Comparison of ENCODE assay signal across 23 cellular contexts in the genomic region with DNA sequence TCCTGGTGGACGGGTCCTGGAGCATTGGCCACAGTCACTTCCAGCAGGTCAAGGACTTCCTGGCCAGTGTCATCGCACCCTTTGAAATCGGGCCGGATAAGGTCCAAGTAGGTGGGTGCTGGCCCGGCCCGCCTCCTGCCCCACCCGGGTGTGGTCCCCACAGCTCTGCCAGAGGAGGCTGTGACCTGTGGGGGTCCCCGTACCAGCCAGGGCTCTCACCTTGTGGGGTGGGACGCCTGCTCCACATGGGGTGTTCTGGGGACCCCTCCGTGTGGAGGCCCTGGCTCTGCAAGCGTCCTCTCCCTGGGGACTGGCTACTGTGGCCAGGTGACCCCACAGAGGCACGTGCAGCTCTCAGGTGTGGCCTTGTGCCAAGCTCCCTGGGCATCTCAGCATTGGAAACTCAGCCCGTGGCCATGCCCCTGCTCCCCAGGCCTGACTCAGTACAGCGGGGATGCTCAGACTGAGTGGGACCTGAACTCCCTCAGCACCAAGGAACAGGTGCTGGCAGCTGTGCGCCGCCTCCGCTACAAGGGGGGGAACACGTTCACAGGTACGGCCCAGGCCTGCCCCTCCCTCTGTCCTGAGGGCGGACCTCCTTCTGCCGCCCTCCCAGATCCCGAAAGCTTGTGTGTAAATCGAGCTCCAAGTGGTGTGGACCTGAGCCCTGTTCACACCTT. TPM values are rescaled to one million over a fixed set of nuclear protein-coding genes. Genes with fewer than 3 reads are reported as not detected.
DNase-seq lines count a peak whose midpoint lies in the region; ATAC-seq, FAIRE-seq and TF ChIP-seq lines count a peak whose summit lies in the region.
"Had no signal": no experiment of that assay in that cellular context is flagged by ENCODE, and none has a peak within 500 bp of the region (broad histone marks: within the 10 kb centered on the region; RNA-seq: fewer than 3 reads in every experiment).

No MANE protein-coding gene starts in this region.

- TF ChIP-seq EP300 in H1 (IDR thresholded peaks at IDR 0.05; ENCODE audit: borderline replicate concordance in 1 of 2, low read depth in 2 of 2, low read length in 2 of 2): no peak

- H3K36me3 Mint-ChIP-seq in Calu3 (ENCODE audit: insufficient read depth, unreplicated experiment): no peaks in the 10 kb centered on the region
- H3K36me3 Mint-ChIP-seq: CD4-positive, CD25-positive, alpha-beta regulatory T cell; CD8-positive, alpha-beta memory T cell had no signal

- H3K9me3 Mint-ChIP-seq in Calu3 (ENCODE audit: low read depth, unreplicated experiment): no peaks in the 10 kb centered on the region
- H3K9me3 Mint-ChIP-seq: HFFc6 had no signal

- peak overlapping the region; percentile 5; the same call in 1 of the 2 replicates for H2BK15ac ChIP-seq in H1 (ENCODE audit: low read length)

- no peak for ATAC-seq in heart left ventricle
- ATAC-seq: K562 had no signal

- H2BK20ac ChIP-seq in H1 (ENCODE audit: low read length): no peak overlapping the region

- 72 to 80% (median 75%) methylated on average over 7 to 23 of the region's 23 CpGs for WGBS in heart left ventricle, 4 donors
- WGBS in H1 (ENCODE audit: extremely low coverage in 1 of 2, insufficient coverage in 1 of 2, insufficient read length in 1 of 2, insufficient replicate concordance in 2 of 2, low coverage in 1 of 2, low lambda C conversion rate in 2 of 2, missing lambda C conversion rate in 1 of 2), 2 experiments: 92% methylated on average over 17 of the region's 23 CpGs; no CpG with 5 or more reads in 1 of the 2 experiments

- TF ChIP-seq CTCF in heart left ventricle (IDR thresholded peaks at IDR 0.05) (no peak), right atrium auricular region (IDR thresholded peaks at IDR 0.05) (no peak), Calu3 (IDR thresholded peaks at IDR 0.05; ENCODE audit: unreplicated experiment) (peak; percentile 14), HEK293 (tag by site-specific recombination; IDR thresholded peaks at IDR 0.05) (no peak), H1 (IDR thresholded peaks at IDR 0.05; ENCODE audit: control extremely low read depth in 1 of 3, insufficient read depth in 1 of 3, low read depth in 1 of 3, low read length in 3 of 3) (no peak)

- no peaks in the 10 kb centered on the region for H3K4me1 Mint-ChIP-seq in Calu3 (ENCODE audit: low read depth, unreplicated experiment)
- H3K4me1 Mint-ChIP-seq: CD4-positive, CD25-positive, alpha-beta regulatory T cell; CD8-positive, alpha-beta memory T cell had no signal

- TF ChIP-seq POLR2A in heart left ventricle (IDR thresholded peaks at IDR 0.05) (no peak), H1 (IDR thresholded peaks at IDR 0.05; ENCODE audit: control extremely low read depth in 1 of 2, low read depth in 2 of 2, low read length in 2 of 2) (no peak)

- H3K79me2 ChIP-seq in H1 (ENCODE audit: control insufficient read depth in 1 of 2, insufficient read depth in 2 of 2, low read length in 2 of 2): no peaks in the 10 kb centered on the region

- H3K27ac Mint-ChIP-seq in Calu3 (ENCODE audit: unreplicated experiment): no peak overlapping the region
- H3K27ac Mint-ChIP-seq: CD4-positive, CD25-positive, alpha-beta regulatory T cell; CD8-positive, alpha-beta memory T cell; HFFc6 had no signal

- H2BK120ac ChIP-seq in H1 (replicated peaks; ENCODE audit: low read depth, low read length): no peak overlapping the region

- no peaks in the 10 kb centered on the region for H3K23me2 ChIP-seq in H1 (ENCODE audit: low read depth, low read length)

- H3K4me2 ChIP-seq in H1 (ENCODE audit: insufficient read depth in 1 of 2, low read depth in 2 of 2, low read length in 2 of 2): no peak overlapping the region

- DNase-seq in heart left ventricle: peak in 3 of 5 donors; percentile 11 to 55 (median 25)
- no peak for DNase-seq in right atrium auricular region (ENCODE audit: low spot score)
- no peak for DNase-seq in Calu3
- no peak for DNase-seq in H1 (ENCODE audit: low read depth in 1 of 2, low spot score in 2 of 2)
- DNase-seq in effector memory CD4-positive, alpha-beta T cell: no peak
- no peak for DNase-seq in epidermal melanocyte (ENCODE audit: insufficient read length, low spot score)
- DNase-seq: ACHN; BE2C; C1 segment of cervical spinal cord; CD4-positive, CD25-positive, alpha-beta regulatory T cell; CD8-positive, alpha-beta memory T cell; COR-L47; GM23248; HCEC 1CT; HFFc6 had no signal

- H2BK5ac ChIP-seq in H1 (ENCODE audit: low read depth, low read length): no peak overlapping the region

- H3K18ac ChIP-seq in H1 (ENCODE audit: extremely low read depth, low read length): no peak overlapping the region

- no peak overlapping the region for H2AFZ ChIP-seq in H1 (ENCODE audit: low read length)
- H2AFZ ChIP-seq: GM23248 had no signal

- no peaks in the 10 kb centered on the region for H4K20me1 ChIP-seq in H1 (replicated peaks in 1 of 2; ENCODE audit: control insufficient read depth in 1 of 2, insufficient read depth in 2 of 2, low read length in 2 of 2)

- no peak overlapping the region for H2AK5ac ChIP-seq in H1 (ENCODE audit: low read depth, low read length)

- H3K14ac ChIP-seq in H1 (ENCODE audit: insufficient read length): no peak overlapping the region

- no peak overlapping the region for H4K91ac ChIP-seq in H1 (replicated peaks; ENCODE audit: insufficient read length, low read length)

- BruUV-seq in Calu3 (replicated peaks; lab: Mats Ljungman, UMichigan): no TSS peak

- H3K4me3 ChIP-seq in heart left ventricle (no peak overlapping the region), right atrium auricular region (no peak overlapping the region), HEK293 (ENCODE audit: low read depth, low read length) (no peak overlapping the region), H1 (ENCODE audit: extremely low read depth in 1 of 4, insufficient read depth in 2 of 4, low read depth in 3 of 4, low read length in 4 of 4) (no peak overlapping the region)
- H3K4me3 ChIP-seq in effector memory CD4-positive, alpha-beta T cell (ENCODE audit: insufficient read depth, low read depth, low read length, poor library complexity, severe bottlenecking): no peak overlapping the region
- H3K4me3 ChIP-seq: GM23248, K562 had no signal

- H3K9me3 ChIP-seq in heart left ventricle: peaks cover 0 to under 1% (median 0%) of the 10 kb centered on the region in 12 donors
- H3K9me3 ChIP-seq in right atrium auricular region: peaks cover 0 to under 1% of the 10 kb centered on the region in 2 donors
- H3K9me3 ChIP-seq in HEK293 (ENCODE audit: control insufficient read depth, insufficient read depth, low read depth, low read length): no peaks in the 10 kb centered on the region
- H3K9me3 ChIP-seq in H1 (ENCODE audit: insufficient read depth in 2 of 2, low read depth in 1 of 2, low read length in 1 of 2): no peaks in the 10 kb centered on the region
- H3K9me3 ChIP-seq in effector memory CD4-positive, alpha-beta T cell (ENCODE audit: control insufficient read depth, low read length): no peaks in the 10 kb centered on the region
- H3K9me3 ChIP-seq: BE2C had no signal

- no peak overlapping the region for H3K56ac ChIP-seq in H1 (replicated peaks; ENCODE audit: insufficient read length, low read depth, low read length)

- H3K4me3 Mint-ChIP-seq in Calu3 (ENCODE audit: low read depth, unreplicated experiment): no peak overlapping the region
- H3K4me3 Mint-ChIP-seq: CD4-positive, CD25-positive, alpha-beta regulatory T cell; CD8-positive, alpha-beta memory T cell; HFFc6 had no signal

- no peak overlapping the region for H3K4ac ChIP-seq in H1 (replicated peaks; ENCODE audit: insufficient read length, low read depth, low read length)

- no peak overlapping the region for H2BK12ac ChIP-seq in H1 (ENCODE audit: low read depth, low read length)

- CTCF ChIA-PET in Calu3 (lab: Charles Lee): interaction anchor here (1.7 to 3.3 kb wide), 2 partner anchors 12 to 84 kb away, joined by 4 to 21 read pairs; no protein-coding TSS in a partner anchor
- CTCF ChIA-PET in HEK293 (lab: Yijun Ruan, JAX): interaction anchor here (0.6 to 4.9 kb wide), 4 partner anchors 10 to 196 kb away, joined by 3 to 89 read pairs (median 10); no protein-coding TSS in a partner anchor
- CTCF ChIA-PET in H1 (lab: Charles Lee; ENCODE audit: partially characterized antibody): interaction anchor here (1.2 to 6.5 kb wide), 16 partner anchors 10 to 189 kb away, joined by 3 to 230 read pairs (median 16); partner anchors contain the start of gene COL20A1

- FAIRE-seq in H1 (lab: Jason Lieb, UNC): no peak
- FAIRE-seq: A204.1, D721Med, G401.6, GM12891, GM19239, H54, K562 had no signal

- H3K23ac ChIP-seq in H1 (ENCODE audit: insufficient read length): no peak overlapping the region

- H3K4me1 ChIP-seq in heart left ventricle (peaks cover 0 to 3% (median 0%) of the 10 kb centered on the region in 12 donors), right atrium auricular region (peaks cover 0 to 7% of the 10 kb centered on the region in 2 donors), HEK293 (ENCODE audit: control insufficient read depth, insufficient read depth, low read length) (no peaks in the 10 kb centered on the region), H1 (replicated peaks in 1 of 4; ENCODE audit: control insufficient read depth in 3 of 4, insufficient read depth in 4 of 4, low read length in 3 of 4) (no peaks in the 10 kb centered on the region; a peak in 2 of 7 replicates)
- no peaks in the 10 kb centered on the region for H3K4me1 ChIP-seq in effector memory CD4-positive, alpha-beta T cell (ENCODE audit: control insufficient read depth, insufficient read depth, low read length, poor library complexity, severe bottlenecking)
- H3K4me1 ChIP-seq: BE2C had no signal

- no peak overlapping the region for H3K9ac ChIP-seq in H1 (replicated peaks in 1 of 4; ENCODE audit: extremely low read depth in 1 of 4, low read depth in 3 of 4, low read length in 3 of 4)
- H3K9ac ChIP-seq: GM23248 had no signal

- no peaks in the 10 kb centered on the region for H3K36me3 ChIP-seq in heart left ventricle
- H3K36me3 ChIP-seq in right atrium auricular region: no peaks in the 10 kb centered on the region
- no peaks in the 10 kb centered on the region for H3K36me3 ChIP-seq in HEK293 (ENCODE audit: control insufficient read depth in 2 of 2, insufficient read depth in 1 of 2, low read length in 2 of 2)
- no peaks in the 10 kb centered on the region; a peak in 1 of 8 replicates for H3K36me3 ChIP-seq in H1 (ENCODE audit: control insufficient read depth in 2 of 4, insufficient read depth in 4 of 4, low read length in 3 of 4)
- H3K36me3 ChIP-seq in effector memory CD4-positive, alpha-beta T cell (ENCODE audit: control insufficient read depth, insufficient read depth, low read length): no peaks in the 10 kb centered on the region
- H3K36me3 ChIP-seq: BE2C had no signal

- peak overlapping the region; percentile 51; the same call in 1 of the 2 replicates for H4K8ac ChIP-seq in H1 (ENCODE audit: extremely low read depth, insufficient read depth, low read length)

- H3K27me3 Mint-ChIP-seq in Calu3 (ENCODE audit: unreplicated experiment): peaks cover 87% of the 10 kb centered on the region
- H3K27me3 Mint-ChIP-seq: CD4-positive, CD25-positive, alpha-beta regulatory T cell had no signal

- no peak overlapping the region for H4K5ac ChIP-seq in H1 (ENCODE audit: insufficient read length, low read depth, low read length)

- H3K27me3 ChIP-seq in heart left ventricle (peaks cover 13 to 56% (median 31%) of the 10 kb centered on the region in 9 donors), right atrium auricular region (no peaks in the 10 kb centered on the region), H1 (replicated peaks in 1 of 4; ENCODE audit: control insufficient read depth in 3 of 4, extremely low read depth in 1 of 4, insufficient read depth in 3 of 4, low read length in 3 of 4) (no peaks in the 10 kb centered on the region)
- H3K27me3 ChIP-seq in effector memory CD4-positive, alpha-beta T cell (replicated peaks; ENCODE audit: control insufficient read depth, insufficient read depth, low read length, poor library complexity, severe bottlenecking): no peaks in the 10 kb centered on the region

- no peak for TF ChIP-seq RAD21 in H1 (IDR thresholded peaks at IDR 0.05 in 1 of 2, conservative IDR thresholded peaks at IDR 0.05 in 1 of 2; ENCODE audit: low read depth in 2 of 2, low read length in 2 of 2)

- no peaks in the 10 kb centered on the region for H3K79me1 ChIP-seq in H1 (ENCODE audit: low read depth, low read length)

- POLR2A ChIA-PET in HEK293 (lab: Yijun Ruan, JAX) (no interaction called here), H1 (lab: Charles Lee; ENCODE audit: partially characterized antibody) (interaction anchor here (1.2 to 1.6 kb wide), 2 partner anchors 14 to 16 kb away, joined by 3 to 6 read pairs; partner anchors contain the start of gene COL20A1)

- no peak overlapping the region for H3K27ac ChIP-seq in heart left ventricle
- H3K27ac ChIP-seq in right atrium auricular region: no peak overlapping the region
- H3K27ac ChIP-seq in HEK293 (ENCODE audit: extremely low read depth, low read depth, low read length): no peak overlapping the region
- no peak overlapping the region for H3K27ac ChIP-seq in H1 (ENCODE audit: low read depth, low read length)
- no peak overlapping the region for H3K27ac ChIP-seq in effector memory CD4-positive, alpha-beta T cell (ENCODE audit: insufficient read depth, low read length, poor library complexity, severe bottlenecking)
- H3K27ac ChIP-seq: GM23248 had no signal

- intact Hi-C loops in heart left ventricle (cut with DNase I): loop anchor here in 5 of 10 donors (2.0 kb wide), 2 partner anchors 73 to 75 kb away; no protein-coding TSS in a partner anchor
- intact Hi-C loops in Calu3 (cut with micrococcal nuclease; ENCODE audit: unreplicated experiment): loop anchor here (2.0 kb wide), 1 partner anchor 73 kb away; no protein-coding TSS in a partner anchor

RNA-seq across cellular contexts. Expression of gene COL20A1, which starts 14.7 kb away (rescaled TPM):
- total RNA-seq in heart left ventricle: not detected
- polyA plus RNA-seq in heart left ventricle: not detected
- not detected for total RNA-seq in right atrium auricular region
- total RNA-seq in Calu3 (2022): 0.44 TPM in 1 of 2 replicates, not detected in the other
- total RNA-seq in H1 (2021; fragmentation: NEBNext Ultra II Directional; extraction: Animal tissue kit (Norgen Biotek cat#: 25700)): 0.17 and 0.19 TPM in 2 replicates
- 0.21 and 0.61 TPM in 2 replicates for polyA plus RNA-seq in H1 (2011; rRNA removed)
- 0.41 TPM for polyA plus RNA-seq in H1 (2011; cell fraction: cytosol; rRNA removed)
- 5.9 TPM for polyA plus RNA-seq in H1 (2011; cell fraction: nucleus; rRNA removed)
- 0.08 to 1.0 TPM (median 0.66 TPM) in 4 replicates for polyA plus RNA-seq in H1 (2012, experiment 1 of 2)
- 0.07 TPM for polyA plus RNA-seq in H1 (2012, experiment 2 of 2)
- 0.06 TPM for polyA plus RNA-seq in H1 (2013, experiment 1 of 2)
- 0.06 TPM for polyA plus RNA-seq in H1 (2013, experiment 2 of 2)
- polyA minus RNA-seq in H1 (2011; rRNA and poly(A)+ RNA removed): 0.07 and 0.09 TPM in 2 replicates
- 0.37 TPM for polyA minus RNA-seq in H1 (2011; cell fraction: cytosol; rRNA and poly(A)+ RNA removed)
- polyA minus RNA-seq in H1 (2011; cell fraction: nucleus; rRNA and poly(A)+ RNA removed): 1.9 TPM
- total RNA-seq: GM23248, K562 had no signal
- polyA plus RNA-seq: CD4-positive, CD25-positive, alpha-beta regulatory T cell; CD8-positive, alpha-beta memory T cell; GM23248; K562 had no signal

RNA-seq across cellular contexts. Expression of gene ARFGAP1, which starts 35.1 kb away (rescaled TPM):
- total RNA-seq in heart left ventricle: 10 to 100 TPM; 14.3 to 51.6 (median 29.2) TPM
- polyA plus RNA-seq in heart left ventricle: 10 to 100 TPM; 41.8 to 43.8 TPM
- 10 to 100 TPM; 19.1 to 20.7 TPM for total RNA-seq in right atrium auricular region
- 127 and 146 TPM in 2 replicates for total RNA-seq in Calu3 (2022)
- total RNA-seq in H1 (2021; fragmentation: NEBNext Ultra II Directional; extraction: Animal tissue kit (Norgen Biotek cat#: 25700)): 93.0 and 100 TPM in 2 replicates
- 93.7 and 136 TPM in 2 replicates for polyA plus RNA-seq in H1 (2011; rRNA removed)
- polyA plus RNA-seq in H1 (2011; cell fraction: cytosol; rRNA removed): 110 TPM
- 723 TPM for polyA plus RNA-seq in H1 (2011; cell fraction: nucleus; rRNA removed)
- 84.2 to 119 TPM (median 111 TPM) in 4 replicates for polyA plus RNA-seq in H1 (2012, experiment 1 of 2)
- 65.8 TPM for polyA plus RNA-seq in H1 (2012, experiment 2 of 2)
- polyA plus RNA-seq in H1 (2013, experiment 1 of 2): 59.7 TPM
- 49.0 TPM for polyA plus RNA-seq in H1 (2013, experiment 2 of 2)
- polyA minus RNA-seq in H1 (2011; rRNA and poly(A)+ RNA removed): 37.5 and 49.1 TPM in 2 replicates
- 44.3 TPM for polyA minus RNA-seq in H1 (2011; cell fraction: cytosol; rRNA and poly(A)+ RNA removed)
- 123 TPM for polyA minus RNA-seq in H1 (2011; cell fraction: nucleus; rRNA and poly(A)+ RNA removed)

RNA-seq across cellular contexts. Expression of gene NKAIN4, which starts 53.4 kb away (rescaled TPM):
- total RNA-seq in heart left ventricle (not detected), right atrium auricular region (not detected), Calu3 (2022) (not detected in 2 replicates)
- polyA plus RNA-seq in heart left ventricle (not detected), H1 (2011; rRNA removed) (17.0 and 21.9 TPM in 2 replicates)
- 6.6 and 6.9 TPM in 2 replicates for total RNA-seq in H1 (2021; fragmentation: NEBNext Ultra II Directional; extraction: Animal tissue kit (Norgen Biotek cat#: 25700))
- polyA plus RNA-seq in H1 (2011; cell fraction: cytosol; rRNA removed): 13.2 TPM
- 27.5 TPM for polyA plus RNA-seq in H1 (2011; cell fraction: nucleus; rRNA removed)
- 4.5 to 10.2 TPM (median 8.1 TPM) in 4 replicates for polyA plus RNA-seq in H1 (2012, experiment 1 of 2)
- 6.7 TPM for polyA plus RNA-seq in H1 (2012, experiment 2 of 2)
- 8.1 TPM for polyA plus RNA-seq in H1 (2013, experiment 1 of 2)
- 5.9 TPM for polyA plus RNA-seq in H1 (2013, experiment 2 of 2)
- polyA minus RNA-seq in H1 (2011; rRNA and poly(A)+ RNA removed): 5.3 and 5.5 TPM in 2 replicates
- polyA minus RNA-seq in H1 (2011; cell fraction: cytosol; rRNA and poly(A)+ RNA removed): 4.3 TPM
- 7.0 TPM for polyA minus RNA-seq in H1 (2011; cell fraction: nucleus; rRNA and poly(A)+ RNA removed)
- total RNA-seq: CD4-positive, CD25-positive, alpha-beta regulatory T cell; CD8-positive, alpha-beta memory T cell; GM23248; HFFc6; K562 had no signal
- polyA plus RNA-seq: CD4-positive, CD25-positive, alpha-beta regulatory T cell; CD8-positive, alpha-beta memory T cell; GM23248; K562 had no signal

RNA-seq across cellular contexts. Expression of gene CHRNA4, which starts 53.5 kb away (rescaled TPM):
- 1 to 10 TPM in 2 of 9 donors, under 1 TPM in 2, not detected in 5; 0.16 to 1.5 (median 0.81) TPM for total RNA-seq in heart left ventricle
- polyA plus RNA-seq in heart left ventricle: under 1 TPM; 0.06 to 0.23 TPM
- total RNA-seq in right atrium auricular region: not detected
- total RNA-seq in Calu3 (2022): not detected in 2 replicates
- 2.7 and 5.7 TPM in 2 replicates for total RNA-seq in H1 (2021; fragmentation: NEBNext Ultra II Directional; extraction: Animal tissue kit (Norgen Biotek cat#: 25700))
- polyA plus RNA-seq in H1 (2011; rRNA removed): 4.3 and 5.0 TPM in 2 replicates
- polyA plus RNA-seq in H1 (2011; cell fraction: cytosol; rRNA removed): 1.8 TPM
- 4.9 TPM for polyA plus RNA-seq in H1 (2011; cell fraction: nucleus; rRNA removed)
- 2.0 to 4.0 TPM (median 2.5 TPM) in 4 replicates for polyA plus RNA-seq in H1 (2012, experiment 1 of 2)
- 1.6 TPM for polyA plus RNA-seq in H1 (2012, experiment 2 of 2)
- polyA plus RNA-seq in H1 (2013, experiment 1 of 2): 4.1 TPM
- polyA plus RNA-seq in H1 (2013, experiment 2 of 2): 3.8 TPM
- polyA minus RNA-seq in H1 (2011; rRNA and poly(A)+ RNA removed): 5.6 and 11.1 TPM in 2 replicates
- 8.4 TPM for polyA minus RNA-seq in H1 (2011; cell fraction: cytosol; rRNA and poly(A)+ RNA removed)
- polyA minus RNA-seq in H1 (2011; cell fraction: nucleus; rRNA and poly(A)+ RNA removed): 4.4 TPM
- total RNA-seq: CD4-positive, CD25-positive, alpha-beta regulatory T cell; CD8-positive, alpha-beta memory T cell; GM23248; HFFc6; K562 had no signal
- polyA plus RNA-seq: CD4-positive, CD25-positive, alpha-beta regulatory T cell; CD8-positive, alpha-beta memory T cell; GM23248; K562 had no signal

Comparison
In these comparisons a context has a peak if more than half of its experiments do, and no peak if none do; other contexts are left out.
1. DNase-seq: peak in heart left ventricle (3 of 5); none in right atrium auricular region (single experiment), Calu3 (single experiment), H1 (0 of 2), effector memory CD4-positive, alpha-beta T cell (0 of 3) and epidermal melanocyte (single experiment).